In genomic region chr21:45510466-45510955, GRCh38 we compare ENCODE assay signal across 18 cellular contexts.
"Had no signal": no experiment of that assay in that cellular context is flagged by ENCODE, and none has a peak within 500 bp of the region (broad histone marks: within the 10 kb centered on the region; RNA-seq: fewer than 3 reads in every experiment).

No MANE protein-coding gene starts in this region.

- H3K27ac ChIP-seq: breast epithelium, esophagus squamous epithelium, parathyroid adenoma, SJSA1, testis, upper lobe of left lung had no signal

- H3K4me1 ChIP-seq: parathyroid adenoma, SJSA1, testis had no signal

- H3K36me3 ChIP-seq: breast epithelium had no signal

- DNase-seq: activated CD4-positive, alpha-beta T cell treated with anti-CD3 and anti-CD28 coated beads, Interleukin-2, amount 50 U/mL, for 1 hour; activated CD8-positive, alpha-beta memory T cell treated with anti-CD3 and anti-CD28 coated beads, Interleukin-2, amount 50 U/mL, for 48 hours; activated effector memory CD4-positive, alpha-beta T cell treated with Interleukin-2 at 50 U/mL for 16 hours; activated naive CD4-positive, alpha-beta T cell treated with anti-CD3 and anti-CD28 coated beads, Interleukin-2, amount 50 U/mL, for 16 hours; activated T-cell treated with anti-CD3 and anti-CD28 coated beads, Interleukin-2, amount 50 U/mL, for 48 hours; dermis blood vessel endothelial cell; effector memory CD8-positive, alpha-beta T cell; esophagus squamous epithelium; midbrain; stomach; testis had no signal

- H3K9me3 Mint-ChIP-seq: effector memory CD8-positive, alpha-beta T cell; T-helper 1 cell treated with Interleukin-12 subunit alpha and Interleukin-12 subunit beta and Interleukin-4 antibody, amounts not matched to agents 30 μg/mL and 1 μg/mL, for 36 hours had no signal

- H3K27me3 Mint-ChIP-seq: effector memory CD8-positive, alpha-beta T cell had no signal

- H3K27ac Mint-ChIP-seq: T-helper 1 cell treated with Interleukin-12 subunit alpha and Interleukin-12 subunit beta and Interleukin-4 antibody, amounts not matched to agents 30 μg/mL and 1 μg/mL, for 36 hours had no signal

- H3K27me3 ChIP-seq: breast epithelium, esophagus squamous epithelium, SJSA1, stomach, testis, upper lobe of left lung had no signal

- H3K9me3 ChIP-seq: breast epithelium, esophagus squamous epithelium, SJSA1, stomach, testis, upper lobe of left lung had no signal

- ATAC-seq: activated CD4-positive, CD25-positive, alpha-beta regulatory T cell treated with anti-CD3 and anti-CD28 coated beads, Interleukin-2, amount 50 U/mL, for 24 hours; effector memory CD8-positive, alpha-beta T cell had no signal

- H3K4me3 Mint-ChIP-seq: effector memory CD8-positive, alpha-beta T cell; T-helper 1 cell treated with Interleukin-12 subunit alpha and Interleukin-12 subunit beta and Interleukin-4 antibody, amounts not matched to agents 30 μg/mL and 1 μg/mL, for 36 hours had no signal

- H3K4me3 ChIP-seq: breast epithelium, esophagus squamous epithelium, lung, SJSA1, stomach, testis, upper lobe of left lung had no signal
